Comparison of ENCODE assay signal across 21 cellular contexts in genomic region chr4:31148990-31149389, GRCh38.
"Had no signal": no experiment of that assay in that cellular context is flagged by ENCODE, and none has a peak within 500 bp of the region (broad histone marks: within the 10 kb centered on the region; RNA-seq: fewer than 3 reads in every experiment).

No MANE protein-coding gene starts in this region.

- H3K4me3 ChIP-seq: MG63, SK-N-MC had no signal

- H3K27me3 Mint-ChIP-seq: activated CD8-positive, alpha-beta T cell treated with anti-CD3 and anti-CD28 coated beads for 36 hours; activated naive CD4-positive, alpha-beta T cell treated with anti-CD3 and anti-CD28 coated beads, Interleukin-2, amount 10 ng/mL, durations not matched to agents 7 days and 5 days; activated naive CD8-positive, alpha-beta T cell treated with anti-CD3 and anti-CD28 coated beads for 36 hours had no signal

- H3K36me3 ChIP-seq: brain microvascular endothelial cell, MG63, WERI-Rb-1 had no signal

- H3K27me3 ChIP-seq: brain microvascular endothelial cell, MG63 had no signal

- H3K27ac ChIP-seq: brain microvascular endothelial cell, SK-N-MC, WERI-Rb-1 had no signal

- H3K4me1 Mint-ChIP-seq: activated naive CD4-positive, alpha-beta T cell treated with anti-CD3 and anti-CD28 coated beads, Interleukin-2, amount 10 ng/mL, durations not matched to agents 7 days and 5 days; activated naive CD8-positive, alpha-beta T cell treated with anti-CD3 and anti-CD28 coated beads for 36 hours had no signal

- H3K9me3 ChIP-seq: MG63 had no signal

- H3K36me3 Mint-ChIP-seq: activated naive CD4-positive, alpha-beta T cell treated with anti-CD3 and anti-CD28 coated beads, Interleukin-2, amount 10 ng/mL, durations not matched to agents 7 days and 5 days; activated naive CD8-positive, alpha-beta T cell treated with anti-CD3 and anti-CD28 coated beads for 36 hours had no signal

- DNase-seq: activated CD4-positive, alpha-beta T cell treated with anti-CD3 and anti-CD28 coated beads for 4 hours; activated CD8-positive, alpha-beta memory T cell treated with anti-CD3 and anti-CD28 coated beads, Interleukin-2, amount 50 U/mL, for 4 hours; activated CD8-positive, alpha-beta T cell treated with anti-CD3 and anti-CD28 coated beads for 36 hours; activated gamma-delta T cell treated with Interleukin-2 at 50 U/mL for 16 hours; activated naive CD4-positive, alpha-beta T cell treated with anti-CD3 and anti-CD28 coated beads, Interleukin-2, amount 10 ng/mL, durations not matched to agents 7 days and 5 days; activated naive CD8-positive, alpha-beta T cell treated with anti-CD3 and anti-CD28 coated beads for 36 hours; activated T-cell treated with anti-CD3 and anti-CD28 coated beads, Interleukin-2, amount 50 U/mL, for 72 hours; brain microvascular endothelial cell; MG63; NCI-H1105; NCI-H1436; NCI-H1694 treated with DMSO at 0.1 percent for 48 hours; NCI-H2029 treated with DMSO at 0.1 percent for 48 hours; NCI-H345; NCI-H510A; NCI-H526 treated with DMSO at 0.1 percent for 48 hours; NCI-H82; T-helper 1 cell; WERI-Rb-1 had no signal

- H3K27ac Mint-ChIP-seq: activated CD8-positive, alpha-beta T cell treated with anti-CD3 and anti-CD28 coated beads for 36 hours; activated naive CD4-positive, alpha-beta T cell treated with anti-CD3 and anti-CD28 coated beads, Interleukin-2, amount 10 ng/mL, durations not matched to agents 7 days and 5 days; activated naive CD8-positive, alpha-beta T cell treated with anti-CD3 and anti-CD28 coated beads for 36 hours; activated T-cell treated with anti-CD3 and anti-CD28 coated beads, Interleukin-2, amount 50 U/mL, for 72 hours; activated T-helper 2 cell treated with anti-CD3 and anti-CD28 coated beads, Interferon-gamma antibody, Interleukin-2, Interleukin-4, amounts not matched to agents 10 μg/mL and 5 μg/mL and 100 μg/mL, durations not matched to agents 14 hours and 24 hours and 36 hours had no signal

- H3K4me3 Mint-ChIP-seq: activated CD8-positive, alpha-beta T cell treated with anti-CD3 and anti-CD28 coated beads for 36 hours; activated naive CD4-positive, alpha-beta T cell treated with anti-CD3 and anti-CD28 coated beads, Interleukin-2, amount 10 ng/mL, durations not matched to agents 7 days and 5 days; activated naive CD8-positive, alpha-beta T cell treated with anti-CD3 and anti-CD28 coated beads for 36 hours; activated T-cell treated with anti-CD3 and anti-CD28 coated beads, Interleukin-2, amount 50 U/mL, for 72 hours had no signal
